ENCODE assay signal across 12 cellular contexts in genomic region chr20:3670511-3670910, GRCh38. TPM values are rescaled to one million over a fixed set of nuclear protein-coding genes. Genes with fewer than 3 reads are reported as not detected.
DNase-seq lines count a peak whose midpoint lies in the region; ATAC-seq and TF ChIP-seq lines count a peak whose summit lies in the region.
"Had no signal": no experiment of that assay in that cellular context is flagged by ENCODE, and none has a peak within 500 bp of the region (broad histone marks: within the 10 kb centered on the region; RNA-seq: fewer than 3 reads in every experiment).

No MANE protein-coding gene starts in this region.

- H3K9ac ChIP-seq in BLaER1 treated with 17β-estradiol and CSF1 and Interleukin-3, amounts not matched to agents 10 nM and 100 nM, result peak overlapping the region in 4 of 11 experiments; percentile 59 to 63 (median 60); a peak in 8 of 22 replicates

- no peak overlapping the region for H3K27ac Mint-ChIP-seq in activated naive CD8-positive, alpha-beta T cell treated with anti-CD3 and anti-CD28 coated beads, Interleukin-2, amount 50 U/mL, for 24 hours

- H3K4me1 Mint-ChIP-seq in activated naive CD8-positive, alpha-beta T cell treated with anti-CD3 and anti-CD28 coated beads, Interleukin-2, amount 50 U/mL, for 24 hours, result peaks cover 24% of the 10 kb centered on the region

- no peaks in the 10 kb centered on the region for H3K36me3 Mint-ChIP-seq in activated naive CD8-positive, alpha-beta T cell treated with anti-CD3 and anti-CD28 coated beads, Interleukin-2, amount 50 U/mL, for 24 hours (ENCODE audit: low read depth)

- no peak overlapping the region for H3K4me3 Mint-ChIP-seq in activated naive CD8-positive, alpha-beta T cell treated with anti-CD3 and anti-CD28 coated beads, Interleukin-2, amount 50 U/mL, for 24 hours

- no peaks in the 10 kb centered on the region for H3K9me3 Mint-ChIP-seq in activated naive CD8-positive, alpha-beta T cell treated with anti-CD3 and anti-CD28 coated beads, Interleukin-2, amount 50 U/mL, for 24 hours

- H4K20me1 ChIP-seq in BLaER1 treated with 17β-estradiol and CSF1 and Interleukin-3, amounts not matched to agents 10 nM and 100 nM, result peaks cover 0 to 44% (median 14%) of the 10 kb centered on the region in 11 experiments; a peak in 16 of 22 replicates

- H3K9me3 ChIP-seq in BLaER1 treated with 17β-estradiol and CSF1 and Interleukin-3, amounts not matched to agents 10 nM and 100 nM (replicated peaks in 1 of 11), result no peaks in the 10 kb centered on the region
- no peaks in the 10 kb centered on the region for H3K9me3 ChIP-seq in WERI-Rb-1 (ENCODE audit: severe bottlenecking)

- H3K4me2 ChIP-seq in BLaER1 treated with 17β-estradiol and CSF1 and Interleukin-3, amounts not matched to agents 10 nM and 100 nM, result peak overlapping the region; percentile 86 to 100 (median 97)

- peaks cover 45% of the 10 kb centered on the region for H3K27me3 Mint-ChIP-seq in activated naive CD8-positive, alpha-beta T cell treated with anti-CD3 and anti-CD28 coated beads, Interleukin-2, amount 50 U/mL, for 24 hours

- H3K27ac ChIP-seq in BLaER1 treated with 17β-estradiol and CSF1 and Interleukin-3, amounts not matched to agents 10 nM and 100 nM, result peak overlapping the region in 4 of 11 experiments; percentile 20 to 69 (median 44); a peak in 7 of 22 replicates
- no peak overlapping the region for H3K27ac ChIP-seq in WERI-Rb-1
- H3K27ac ChIP-seq: HL-60 had no signal

- no peak for ATAC-seq in activated naive CD8-positive, alpha-beta T cell treated with anti-CD3 and anti-CD28 coated beads, Interleukin-2, amount 50 U/mL, for 24 hours
- no peak for ATAC-seq in omental fat pad (ENCODE audit: low FRiP score)

- TF ChIP-seq CTCF in WERI-Rb-1 (IDR thresholded peaks at IDR 0.05; ENCODE audit: low read depth, low read length) (peak; percentile 58), kidney epithelial cell (IDR thresholded peaks at IDR 0.05; ENCODE audit: insufficient read depth, low read length, poor library complexity, severe bottlenecking) (peak; percentile 28), omental fat pad (IDR thresholded peaks at IDR 0.05) (no peak)

- no peaks in the 10 kb centered on the region for H3K36me3 ChIP-seq in BLaER1 treated with 17β-estradiol and CSF1 and Interleukin-3, amounts not matched to agents 10 nM and 100 nM
- H3K36me3 ChIP-seq in WERI-Rb-1 (no peaks in the 10 kb centered on the region), kidney epithelial cell (ENCODE audit: control insufficient read depth, insufficient read depth, low read length) (no peaks in the 10 kb centered on the region)

- H3K27me3 ChIP-seq in BLaER1 treated with 17β-estradiol and CSF1 and Interleukin-3, amounts not matched to agents 10 nM and 100 nM, result peaks cover 24 to 50% (median 36%) of the 10 kb centered on the region in 11 experiments; a peak in 21 of 22 replicates
- H3K27me3 ChIP-seq in WERI-Rb-1 (ENCODE audit: insufficient read depth, low read depth, severe bottlenecking) (peaks cover 32% of the 10 kb centered on the region), kidney epithelial cell (ENCODE audit: control insufficient read depth, insufficient read depth, low read length) (peaks cover 60% of the 10 kb centered on the region)

- H3K4me3 ChIP-seq in BLaER1 treated with 17β-estradiol and CSF1 and Interleukin-3, amounts not matched to agents 10 nM and 100 nM, result no peak overlapping the region
- H3K4me3 ChIP-seq in WERI-Rb-1 (ENCODE audit: low read depth, low read length), result no peak overlapping the region
- no peak overlapping the region for H3K4me3 ChIP-seq in kidney epithelial cell (ENCODE audit: low read depth, low read length)

- H3K4me1 ChIP-seq in BLaER1 treated with 17β-estradiol and CSF1 and Interleukin-3, amounts not matched to agents 10 nM and 100 nM, result peaks cover 40 to 71% (median 63%) of the 10 kb centered on the region in 10 experiments

- DNase-seq in HK-2 (ENCODE audit: unreplicated experiment), result peak; percentile 36
- DNase-seq in WERI-Rb-1, result peak; percentile 44
- no peak for DNase-seq in kidney epithelial cell (ENCODE audit: low read depth)
- DNase-seq in activated naive CD8-positive, alpha-beta T cell treated with anti-CD3 and anti-CD28 coated beads, Interleukin-2, amount 50 U/mL, for 24 hours, result no peak
- no peak for DNase-seq in omental fat pad (ENCODE audit: low spot score)
- no peak for DNase-seq in NCI-H226
- DNase-seq in activated CD4-positive, alpha-beta T cell treated with anti-CD3 and anti-CD28 coated beads, Interleukin-2, amount 50 U/mL, for 1 hour, result no peak
- DNase-seq: DMS153, NCI-H1694 had no signal

RNA-seq across cellular contexts. Expression of gene GFRA4, which starts 7.3 kb away (rescaled TPM):
- not detected in 2 replicates for total RNA-seq in kidney epithelial cell
- not detected for total RNA-seq in omental fat pad
- total RNA-seq: endothelial cell of umbilical vein had no signal

RNA-seq across cellular contexts. Expression of gene ADAM33, which starts 11.3 kb away (rescaled TPM):
- 0.13 and 0.41 TPM in 2 replicates for total RNA-seq in kidney epithelial cell
- 10 to 100 TPM; 27.3 to 94.4 (median 51.9) TPM for total RNA-seq in omental fat pad

RNA-seq across cellular contexts. Expression of gene SIGLEC1, which starts 41.9 kb away (rescaled TPM):
- not detected in 2 replicates for total RNA-seq in kidney epithelial cell
- total RNA-seq in omental fat pad, result 10 to 100 TPM; 14.2 to 57.5 (median 27.5) TPM
- total RNA-seq: endothelial cell of umbilical vein had no signal

Comparison
In these comparisons a context has a peak if more than half of its experiments do, and no peak if none do; other contexts are left out.
1. DNase-seq: peak in HK-2 (single experiment) and WERI-Rb-1 (single experiment); none in kidney epithelial cell (single experiment), activated naive CD8-positive, alpha-beta T cell treated with anti-CD3 and anti-CD28 coated beads, Interleukin-2, amount 50 U/mL, for 24 hours (single experiment), omental fat pad (single experiment), NCI-H226 (single experiment) and activated CD4-positive, alpha-beta T cell treated with anti-CD3 and anti-CD28 coated beads, Interleukin-2, amount 50 U/mL, for 1 hour (single experiment).
2. CTCF ChIP-seq: peak in WERI-Rb-1 (single experiment) and kidney epithelial cell (single experiment); none in omental fat pad (0 of 3).
3. RNA of gene ADAM33, which starts 11.3 kb away (total RNA-seq): 27.3 to 94.4 TPM in omental fat pad; 0.13 to 0.41 TPM in kidney epithelial cell; every median in the first group is over 10 times any median in the second.
4. RNA of gene SIGLEC1, which starts 41.9 kb away (total RNA-seq): 14.2 to 57.5 TPM in omental fat pad; not detected in kidney epithelial cell; every median in the first group is over 10 times any median in the second.